In the genomic region with DNA sequence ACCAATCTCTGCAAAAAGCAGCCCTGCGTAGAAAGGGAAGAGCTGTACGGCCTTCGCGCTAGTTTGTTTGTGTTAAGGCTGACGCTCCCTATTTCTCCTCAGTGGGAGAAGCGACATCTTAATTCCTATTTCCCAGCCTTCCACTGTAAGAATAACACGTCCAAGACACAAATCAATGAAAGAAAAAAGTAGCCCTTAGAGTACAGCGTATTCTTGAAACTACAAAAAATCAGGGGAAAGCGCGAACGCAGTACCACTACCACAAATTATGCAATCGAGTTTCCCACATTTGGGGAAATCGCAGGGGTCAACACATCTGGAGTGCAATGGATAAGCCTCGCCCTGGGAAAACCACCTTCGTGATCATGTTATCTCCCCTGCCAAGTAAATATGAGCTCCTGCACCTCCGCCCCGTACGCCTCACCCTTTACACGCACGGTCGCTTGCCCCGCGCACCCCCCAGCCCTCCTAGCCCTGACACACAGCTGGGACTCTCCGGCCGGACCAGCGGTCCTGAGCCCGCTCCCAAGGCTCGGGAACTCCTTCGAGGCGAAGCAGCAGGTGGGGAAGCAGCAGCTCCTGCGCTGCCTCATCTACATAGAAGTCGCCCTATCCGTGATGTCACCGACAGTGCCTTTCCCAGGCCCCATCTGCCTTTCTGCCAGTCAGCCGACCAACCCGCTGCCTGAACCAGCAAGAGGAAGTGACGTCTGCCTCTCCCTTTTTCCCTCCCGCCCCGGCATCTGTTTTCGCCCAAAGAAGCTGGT, we compare ENCODE assay signal across 1 cellular context.
A peak's percentile ranks its signal among the peaks of the same experiment; 100 is the strongest.
TF ChIP-seq lines count a peak whose summit lies in the region.

No MANE protein-coding gene starts in this region.

TF ChIP-seq in GM12878, 131 proteins besides CTCF, POLR2A, EP300 and RAD21 (continued from another document):
- TF ChIP-seq, protein P1, sequence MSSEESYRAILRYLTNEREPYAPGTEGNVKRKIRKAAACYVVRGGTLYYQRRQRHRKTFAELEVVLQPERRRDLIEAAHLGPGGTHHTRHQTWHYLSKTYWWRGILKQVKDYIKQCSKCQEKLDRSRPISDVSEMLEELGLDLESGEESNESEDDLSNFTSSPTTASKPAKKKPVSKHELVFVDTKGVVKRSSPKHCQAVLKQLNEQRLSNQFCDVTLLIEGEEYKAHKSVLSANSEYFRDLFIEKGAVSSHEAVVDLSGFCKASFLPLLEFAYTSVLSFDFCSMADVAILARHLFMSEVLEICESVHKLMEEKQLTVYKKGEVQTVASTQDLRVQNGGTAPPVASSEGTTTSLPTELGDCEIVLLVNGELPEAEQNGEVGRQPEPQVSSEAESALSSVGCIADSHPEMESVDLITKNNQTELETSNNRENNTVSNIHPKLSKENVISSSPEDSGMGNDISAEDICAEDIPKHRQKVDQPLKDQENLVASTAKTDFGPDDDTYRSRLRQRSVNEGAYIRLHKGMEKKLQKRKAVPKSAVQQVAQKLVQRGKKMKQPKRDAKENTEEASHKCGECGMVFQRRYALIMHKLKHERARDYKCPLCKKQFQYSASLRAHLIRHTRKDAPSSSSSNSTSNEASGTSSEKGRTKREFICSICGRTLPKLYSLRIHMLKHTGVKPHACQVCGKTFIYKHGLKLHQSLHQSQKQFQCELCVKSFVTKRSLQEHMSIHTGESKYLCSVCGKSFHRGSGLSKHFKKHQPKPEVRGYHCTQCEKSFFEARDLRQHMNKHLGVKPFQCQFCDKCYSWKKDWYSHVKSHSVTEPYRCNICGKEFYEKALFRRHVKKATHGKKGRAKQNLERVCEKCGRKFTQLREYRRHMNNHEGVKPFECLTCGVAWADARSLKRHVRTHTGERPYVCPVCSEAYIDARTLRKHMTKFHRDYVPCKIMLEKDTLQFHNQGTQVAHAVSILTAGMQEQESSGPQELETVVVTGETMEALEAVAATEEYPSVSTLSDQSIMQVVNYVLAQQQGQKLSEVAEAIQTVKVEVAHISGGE (CRISPR knock-in tag; IDR thresholded peaks at IDR 0.05): peak; percentile 36
- TF ChIP-seq EGR1 (IDR thresholded peaks at IDR 0.05; ENCODE audit: borderline replicate concordance in 1 of 2, low read depth in 2 of 2, low read length in 2 of 2): 0 out of 3 replicates have a peak, but pooled peaks of 1 of the 2 experiments have one; percentile 13
- 0 out of 2 replicates have a peak, but pooled peaks have one; percentile 58 for TF ChIP-seq BMI1 (IDR thresholded peaks at IDR 0.05; ENCODE audit: borderline replicate concordance)
- TF ChIP-seq, protein P2, sequence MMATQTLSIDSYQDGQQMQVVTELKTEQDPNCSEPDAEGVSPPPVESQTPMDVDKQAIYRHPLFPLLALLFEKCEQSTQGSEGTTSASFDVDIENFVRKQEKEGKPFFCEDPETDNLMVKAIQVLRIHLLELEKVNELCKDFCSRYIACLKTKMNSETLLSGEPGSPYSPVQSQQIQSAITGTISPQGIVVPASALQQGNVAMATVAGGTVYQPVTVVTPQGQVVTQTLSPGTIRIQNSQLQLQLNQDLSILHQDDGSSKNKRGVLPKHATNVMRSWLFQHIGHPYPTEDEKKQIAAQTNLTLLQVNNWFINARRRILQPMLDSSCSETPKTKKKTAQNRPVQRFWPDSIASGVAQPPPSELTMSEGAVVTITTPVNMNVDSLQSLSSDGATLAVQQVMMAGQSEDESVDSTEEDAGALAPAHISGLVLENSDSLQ (IDR thresholded peaks at IDR 0.05): peak; percentile 74
- TF ChIP-seq, protein P3, sequence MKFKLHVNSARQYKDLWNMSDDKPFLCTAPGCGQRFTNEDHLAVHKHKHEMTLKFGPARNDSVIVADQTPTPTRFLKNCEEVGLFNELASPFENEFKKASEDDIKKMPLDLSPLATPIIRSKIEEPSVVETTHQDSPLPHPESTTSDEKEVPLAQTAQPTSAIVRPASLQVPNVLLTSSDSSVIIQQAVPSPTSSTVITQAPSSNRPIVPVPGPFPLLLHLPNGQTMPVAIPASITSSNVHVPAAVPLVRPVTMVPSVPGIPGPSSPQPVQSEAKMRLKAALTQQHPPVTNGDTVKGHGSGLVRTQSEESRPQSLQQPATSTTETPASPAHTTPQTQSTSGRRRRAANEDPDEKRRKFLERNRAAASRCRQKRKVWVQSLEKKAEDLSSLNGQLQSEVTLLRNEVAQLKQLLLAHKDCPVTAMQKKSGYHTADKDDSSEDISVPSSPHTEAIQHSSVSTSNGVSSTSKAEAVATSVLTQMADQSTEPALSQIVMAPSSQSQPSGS (IDR thresholded peaks at IDR 0.05; ENCODE audit: low read length): peak; percentile 50; the same call in 1 of the 2 replicates
